Comparison of ENCODE assay signal across 1 cellular context in genomic region chr2:201580486-201580885, GRCh38.
TF ChIP-seq lines count a peak whose summit lies in the region.

No MANE protein-coding gene starts in this region.

TF ChIP-seq in IMR-90, 13 proteins besides CTCF, POLR2A, EP300 and RAD21 (continued from another document):
- TF ChIP-seq RFX5 (IDR thresholded peaks at IDR 0.05; ENCODE audit: low read depth, low read length) = no peak
